8 cellular contexts compared by ENCODE assay signal in the genomic region with DNA sequence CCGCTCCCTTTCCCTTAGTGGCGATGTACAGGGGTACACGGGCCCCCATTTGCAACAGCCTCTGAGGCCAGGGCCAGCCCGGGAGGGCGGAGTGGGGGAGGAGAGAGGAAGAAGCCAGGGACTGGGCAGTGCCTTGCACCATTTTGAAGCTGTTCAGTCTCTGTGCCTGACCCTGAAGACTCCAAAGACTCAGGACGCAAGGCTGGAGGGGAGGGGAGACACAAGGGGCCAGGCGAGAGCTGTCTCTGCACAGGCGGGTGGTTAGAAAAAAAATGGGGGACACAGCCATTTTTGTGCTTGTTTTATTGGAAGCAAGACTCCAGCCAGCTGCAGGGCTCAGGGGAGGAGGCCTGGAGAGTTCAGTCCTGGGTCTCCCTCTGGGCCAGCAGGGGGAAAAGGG.
A peak's percentile ranks its signal among the peaks of the same experiment; 100 is the strongest.
DNase-seq lines count a peak whose midpoint lies in the region; ATAC-seq and TF ChIP-seq lines count a peak whose summit lies in the region.

No MANE protein-coding gene starts in this region.

- H3K27me3 ChIP-seq in BLaER1 treated with 17β-estradiol and CSF1 and Interleukin-3, amounts not matched to agents 10 nM and 100 nM, result peaks cover 52 to 63% (median 60%) of the 10 kb centered on the region in 11 experiments
- H3K27me3 ChIP-seq in KMS-11 (ENCODE audit: insufficient read depth, low read depth), result no peaks in the 10 kb centered on the region
- peaks cover 4% of the 10 kb centered on the region for H3K27me3 ChIP-seq in brain microvascular endothelial cell (replicated peaks)
- H3K27me3 ChIP-seq in mucosa of rectum (ENCODE audit: control insufficient read depth in 2 of 2, insufficient read depth in 2 of 2, low read length in 2 of 2), result peaks cover 0 to 3% of the 10 kb centered on the region in 2 donors

- peaks cover 0 to 10% (median 0%) of the 10 kb centered on the region in 11 experiments; a peak in 11 of 22 replicates for H3K9me3 ChIP-seq in BLaER1 treated with 17β-estradiol and CSF1 and Interleukin-3, amounts not matched to agents 10 nM and 100 nM (replicated peaks in 1 of 11)
- H3K9me3 ChIP-seq in mucosa of rectum (ENCODE audit: control insufficient read depth in 2 of 2, low read length in 2 of 2), result no peaks in the 10 kb centered on the region

- peaks cover 13% of the 10 kb centered on the region for H3K79me2 ChIP-seq in KMS-11 (ENCODE audit: insufficient read depth, low read depth)

- no peaks in the 10 kb centered on the region for H3K36me3 ChIP-seq in BLaER1 treated with 17β-estradiol and CSF1 and Interleukin-3, amounts not matched to agents 10 nM and 100 nM
- H3K36me3 ChIP-seq in KMS-11 (ENCODE audit: insufficient read depth) (no peaks in the 10 kb centered on the region), brain microvascular endothelial cell (replicated peaks) (no peaks in the 10 kb centered on the region), mucosa of rectum (ENCODE audit: control insufficient read depth in 2 of 2, insufficient read depth in 2 of 2, low read length in 2 of 2) (no peaks in the 10 kb centered on the region)

- in situ Hi-C loops in brain microvascular endothelial cell (cut with HindIII; ENCODE audit: low pct_ligation_motif_present, low sequenced_read_pairs), result no loop called here

- no peak overlapping the region for H2AFZ ChIP-seq in KMS-11 (ENCODE audit: low read depth)

- H3K4me2 ChIP-seq in BLaER1 treated with 17β-estradiol and CSF1 and Interleukin-3, amounts not matched to agents 10 nM and 100 nM, result peak overlapping the region; percentile 5 to 94 (median 83); a peak in 17 of 22 replicates
- peak overlapping the region; percentile 85; the same call in 1 of the 2 replicates for H3K4me2 ChIP-seq in KMS-11

- no peak for ATAC-seq in HG03280 (IDR thresholded peaks at IDR 0.05; ENCODE audit: unreplicated experiment)

- DNase-seq in brain microvascular endothelial cell, result no peak
- DNase-seq in NCI-H187 (lab: John Stamatoyannopoulos, UW), result no peak
- no peak for DNase-seq in GM03348 (ENCODE audit: low spot score)
- DNase-seq in NCI-H2029 (lab: John Stamatoyannopoulos, UW), result no peak

- no peak overlapping the region for H3K27ac ChIP-seq in BLaER1 treated with 17β-estradiol and CSF1 and Interleukin-3, amounts not matched to agents 10 nM and 100 nM
- H3K27ac ChIP-seq in KMS-11, result no peak overlapping the region
- H3K27ac ChIP-seq in brain microvascular endothelial cell, result no peak overlapping the region
- no peak overlapping the region for H3K27ac ChIP-seq in mucosa of rectum (ENCODE audit: low read depth in 2 of 2, low read length in 2 of 2)

- no peak overlapping the region for H3K4me3 ChIP-seq in BLaER1 treated with 17β-estradiol and CSF1 and Interleukin-3, amounts not matched to agents 10 nM and 100 nM
- no peak overlapping the region for H3K4me3 ChIP-seq in KMS-11 (IDR thresholded peaks at IDR 0.05; ENCODE audit: insufficient read depth, low read depth, low read length)
- H3K4me3 ChIP-seq in brain microvascular endothelial cell (ENCODE audit: low read depth, low read length), result peak overlapping the region; percentile 3
- peak overlapping the region; percentile 17 to 85 for H3K4me3 ChIP-seq in mucosa of rectum (ENCODE audit: low read length in 2 of 2)

- H3K9ac ChIP-seq in BLaER1 treated with 17β-estradiol and CSF1 and Interleukin-3, amounts not matched to agents 10 nM and 100 nM, result peak overlapping the region in 1 of 11 experiments; percentile 30; a peak in 2 of 22 replicates
- H3K9ac ChIP-seq in KMS-11 (no peak overlapping the region), mucosa of rectum (ENCODE audit: low read depth in 1 of 2, low read length in 2 of 2) (no peak overlapping the region)

- TF ChIP-seq CTCF in KMS-11 (conservative IDR thresholded peaks at IDR 0.05; ENCODE audit: low read depth, low read length), result no peak
- no peak for TF ChIP-seq CTCF in brain microvascular endothelial cell (IDR thresholded peaks at IDR 0.05; ENCODE audit: low read depth, low read length, missing control alignments)

- H4K20me1 ChIP-seq in BLaER1 treated with 17β-estradiol and CSF1 and Interleukin-3, amounts not matched to agents 10 nM and 100 nM, result peaks cover 0 to 38% (median 16%) of the 10 kb centered on the region in 11 experiments; a peak in 11 of 22 replicates
- no peaks in the 10 kb centered on the region for H4K20me1 ChIP-seq in KMS-11 (ENCODE audit: insufficient read depth)

- H3K4me1 ChIP-seq in BLaER1 treated with 17β-estradiol and CSF1 and Interleukin-3, amounts not matched to agents 10 nM and 100 nM, result peaks cover 30 to 47% (median 39%) of the 10 kb centered on the region in 10 experiments; a peak in 19 of 20 replicates
- H3K4me1 ChIP-seq in KMS-11 (ENCODE audit: low read depth, poor library complexity, severe bottlenecking) (peaks cover 26% of the 10 kb centered on the region), mucosa of rectum (ENCODE audit: control insufficient read depth in 2 of 2, insufficient read depth in 2 of 2, low read length in 2 of 2) (peaks cover 37 to 46% of the 10 kb centered on the region in 2 donors)

Comparison
In these comparisons a context has a peak if more than half of its experiments do, and no peak if none do; other contexts are left out.
1. H3K4me3 ChIP-seq: peak in brain microvascular endothelial cell (single experiment) and mucosa of rectum (2 of 2); none in BLaER1 treated with 17β-estradiol and CSF1 and Interleukin-3, amounts not matched to agents 10 nM and 100 nM (0 of 10) and KMS-11 (single experiment).